25 cellular contexts compared by ENCODE assay signal in the genomic region with DNA sequence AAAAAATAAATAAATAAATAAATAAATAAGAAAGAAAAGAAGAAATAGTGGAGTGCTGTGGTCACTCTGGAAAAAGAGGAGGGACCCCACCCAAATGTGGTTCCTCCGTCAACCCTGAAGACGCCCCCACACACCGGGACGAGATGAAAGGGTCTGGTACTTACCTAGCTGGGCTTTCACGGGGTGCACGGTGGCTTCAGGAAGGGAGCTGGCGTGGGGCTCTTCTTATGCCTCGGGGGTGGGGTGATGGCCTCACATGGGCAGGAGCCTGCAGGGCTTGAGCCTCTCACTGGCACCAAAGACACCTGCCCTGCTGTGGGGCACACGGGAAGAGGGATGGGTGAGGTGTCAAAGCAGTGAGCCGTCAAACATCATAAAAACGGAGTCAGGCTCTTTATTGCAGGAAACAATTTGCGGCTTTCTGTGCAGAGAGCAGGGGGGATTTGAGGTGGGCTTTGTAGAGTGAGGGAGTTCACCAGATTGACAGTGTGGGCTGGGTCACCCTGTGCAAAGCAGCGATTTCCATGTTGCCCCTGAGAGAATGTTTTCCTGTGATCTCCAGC. TPM values are rescaled to one million over a fixed set of nuclear protein-coding genes. Genes with fewer than 3 reads are reported as not detected.
A peak's percentile ranks its signal among the peaks of the same experiment; 100 is the strongest.
DNase-seq lines count a peak whose midpoint lies in the region; ATAC-seq and TF ChIP-seq lines count a peak whose summit lies in the region.
"Had no signal": no experiment of that assay in that cellular context is flagged by ENCODE, and none has a peak within 500 bp of the region (broad histone marks: within the 10 kb centered on the region; RNA-seq: fewer than 3 reads in every experiment).

No MANE protein-coding gene starts in this region.

- H3K9ac ChIP-seq in neuronal stem cell (ENCODE audit: low read depth, low read length, poor library complexity) = no peak overlapping the region

- H3K4me3 ChIP-seq in right lobe of liver (no peak overlapping the region), neuronal stem cell (ENCODE audit: low read length in 2 of 2) (no peak overlapping the region), testis (no peak overlapping the region)
- H3K4me3 ChIP-seq: GM23338, SJSA1 had no signal

- peak overlapping the region; percentile 44 for H3K18ac ChIP-seq in neuronal stem cell (ENCODE audit: low read length)

- H3K14ac ChIP-seq in neuronal stem cell (ENCODE audit: low read length) = no peak overlapping the region

- POLR2A ChIA-PET in activated CD8-positive, alpha-beta T cell treated with anti-CD3 and anti-CD28 coated beads for 36 hours (lab: Charles Lee) = no interaction called here

- CTCF ChIA-PET in activated CD8-positive, alpha-beta T cell treated with anti-CD3 and anti-CD28 coated beads for 36 hours (lab: Charles Lee) = no interaction called here

- no peak overlapping the region for H4K91ac ChIP-seq in neuronal stem cell (ENCODE audit: low read depth, low read length, poor library complexity)

- peak; percentile 23 for DNase-seq in activated CD4-positive, CD25-positive, alpha-beta regulatory T cell treated with anti-CD3 and anti-CD28 coated beads, Interleukin-2, amount 50 U/mL, for 72 hours
- DNase-seq in right lobe of liver (peak in 1 of 3 donors; percentile 46), neuronal stem cell (ENCODE audit: low spot score) (no peak), testis (peak; percentile 6)
- DNase-seq in activated CD8-positive, alpha-beta T cell treated with anti-CD3 and anti-CD28 coated beads for 36 hours = no peak
- DNase-seq: 8988T, ACHN, Calu3, H9, Kasumi-1, NCI-H1105 treated with DMSO at 0.1 percent for 48 hours, NCI-H146, NCI-H2029, NCI-H446 treated with DMSO at 0.1 percent for 48 hours, NCI-H526, NCI-H82, Right ventricle myocardium superior, RPMI8226 had no signal

- H3K4me1 ChIP-seq in right lobe of liver (peaks cover 0 to 52% (median 6%) of the 10 kb centered on the region in 4 donors), neuronal stem cell (ENCODE audit: control insufficient read depth in 2 of 2, insufficient read depth in 1 of 2, low read depth in 1 of 2, low read length in 2 of 2) (peaks cover 0 to 11% of the 10 kb centered on the region in 2 donors), testis (peaks cover 7% of the 10 kb centered on the region)
- H3K4me1 ChIP-seq: SJSA1 had no signal

- no peak overlapping the region for H2BK12ac ChIP-seq in neuronal stem cell (ENCODE audit: low read length)

- H3K27ac Mint-ChIP-seq in activated CD8-positive, alpha-beta T cell treated with anti-CD3 and anti-CD28 coated beads for 36 hours = no peak overlapping the region
- H3K27ac Mint-ChIP-seq: GM23338, H9 had no signal

- H2BK5ac ChIP-seq in neuronal stem cell (ENCODE audit: low read length) = no peak overlapping the region

- H2BK120ac ChIP-seq in neuronal stem cell (ENCODE audit: low read depth, low read length) = no peak overlapping the region

- H3K36me3 ChIP-seq in right lobe of liver = peaks cover 0 to 5% (median 0%) of the 10 kb centered on the region in 4 donors
- no peaks in the 10 kb centered on the region for H3K36me3 ChIP-seq in neuronal stem cell (replicated peaks in 1 of 2; ENCODE audit: control insufficient read depth in 2 of 2, insufficient read depth in 2 of 2, low read length in 2 of 2)
- H3K36me3 ChIP-seq in testis (ENCODE audit: low read depth, missing control alignments) = no peaks in the 10 kb centered on the region
- H3K36me3 ChIP-seq: SJSA1 had no signal

- H3K9me3 ChIP-seq in right lobe of liver (no peaks in the 10 kb centered on the region), neuronal stem cell (replicated peaks in 1 of 2; ENCODE audit: control insufficient read depth in 2 of 2, insufficient read depth in 1 of 2, low read depth in 1 of 2, low read length in 2 of 2) (no peaks in the 10 kb centered on the region), testis (no peaks in the 10 kb centered on the region)
- H3K9me3 ChIP-seq: SJSA1 had no signal

- intact Hi-C loops in right lobe of liver (cut with DNase I) = no loop called here
- intact Hi-C loops in testis (cut with DNase I; ENCODE audit: low total_unique reads) = no loop called here
- intact Hi-C loops in activated CD8-positive, alpha-beta T cell treated with anti-CD3 and anti-CD28 coated beads for 36 hours (cut with micrococcal nuclease) = no loop called here

- H3K79me1 ChIP-seq in neuronal stem cell (ENCODE audit: low read depth, low read length) = no peaks in the 10 kb centered on the region

- H3K23ac ChIP-seq in neuronal stem cell (ENCODE audit: low read depth, low read length, poor library complexity) = no peak overlapping the region

- no peak overlapping the region for H3K4ac ChIP-seq in neuronal stem cell (ENCODE audit: low read length)

- TF ChIP-seq POLR2A in right lobe of liver (IDR thresholded peaks at IDR 0.05) = peak; percentile 0
- no peak for TF ChIP-seq POLR2A in testis (IDR thresholded peaks at IDR 0.05)

- WGBS in right lobe of liver (ENCODE audit: insufficient coverage, low coverage, low lambda C conversion rate, missing lambda C conversion rate) = 60% methylated on average over 11 of the region's 13 CpGs
- WGBS in neuronal stem cell (ENCODE audit: extremely low coverage in 2 of 2, insufficient read length in 2 of 2, insufficient replicate concordance in 1 of 2), 2 donors = no CpG with 5 or more reads among the region's 13 CpGs
- 72 to 87% methylated on average over 13 of the region's 13 CpGs for WGBS in testis, 2 donors

- no peaks in the 10 kb centered on the region for H3K9me3 Mint-ChIP-seq in activated CD8-positive, alpha-beta T cell treated with anti-CD3 and anti-CD28 coated beads for 36 hours
- H3K9me3 Mint-ChIP-seq: GM23338, H9 had no signal

- no peak overlapping the region for H3K4me2 ChIP-seq in neuronal stem cell (ENCODE audit: insufficient read depth, low read length, poor library complexity, severe bottlenecking)
- H3K4me2 ChIP-seq: GM23338 had no signal

- H3K27ac ChIP-seq in right lobe of liver (peak overlapping the region; percentile 75 to 90 (median 83)), neuronal stem cell (replicated peaks; ENCODE audit: low read length) (no peak overlapping the region), testis (no peak overlapping the region)
- H3K27ac ChIP-seq: SJSA1 had no signal

- peaks cover 20% of the 10 kb centered on the region for H3K27me3 Mint-ChIP-seq in activated CD8-positive, alpha-beta T cell treated with anti-CD3 and anti-CD28 coated beads for 36 hours

- TF ChIP-seq CTCF in right lobe of liver (IDR thresholded peaks at IDR 0.05) = no peak
- TF ChIP-seq CTCF in testis (IDR thresholded peaks at IDR 0.05) = no peak
- no peak for TF ChIP-seq CTCF in activated CD8-positive, alpha-beta T cell treated with anti-CD3 and anti-CD28 coated beads for 36 hours (IDR thresholded peaks at IDR 0.05)

- peak overlapping the region; percentile 53 for H2AK5ac ChIP-seq in neuronal stem cell (ENCODE audit: low read depth, low read length)

- no peaks in the 10 kb centered on the region for H3K4me1 Mint-ChIP-seq in activated CD8-positive, alpha-beta T cell treated with anti-CD3 and anti-CD28 coated beads for 36 hours (ENCODE audit: low read depth)
- H3K4me1 Mint-ChIP-seq: GM23338 had no signal

- no peak for ATAC-seq in activated CD4-positive, CD25-positive, alpha-beta regulatory T cell treated with anti-CD3 and anti-CD28 coated beads, Interleukin-2, amount 50 U/mL, for 24 hours
- ATAC-seq in right lobe of liver (no peak), GM18907 (IDR thresholded peaks at IDR 0.05; ENCODE audit: unreplicated experiment) (no peak)
- ATAC-seq in activated CD8-positive, alpha-beta T cell treated with anti-CD3 and anti-CD28 coated beads for 36 hours = no peak
- ATAC-seq: GM23338 had no signal

- peak overlapping the region; percentile 76 for H2BK15ac ChIP-seq in neuronal stem cell (ENCODE audit: low read length)

- H3K36me3 Mint-ChIP-seq in activated CD8-positive, alpha-beta T cell treated with anti-CD3 and anti-CD28 coated beads for 36 hours (ENCODE audit: low read depth) = no peaks in the 10 kb centered on the region

- H3K4me3 Mint-ChIP-seq in activated CD8-positive, alpha-beta T cell treated with anti-CD3 and anti-CD28 coated beads for 36 hours = no peak overlapping the region
- H3K4me3 Mint-ChIP-seq: GM23338, H9 had no signal

- no peak overlapping the region for H4K8ac ChIP-seq in neuronal stem cell (ENCODE audit: low read depth, low read length)

- no peak overlapping the region for H2AFZ ChIP-seq in neuronal stem cell (ENCODE audit: low read length)
- H2AFZ ChIP-seq: GM23338 had no signal

- no peaks in the 10 kb centered on the region for H3K27me3 ChIP-seq in right lobe of liver
- H3K27me3 ChIP-seq in neuronal stem cell (ENCODE audit: control insufficient read depth in 3 of 3, insufficient read depth in 3 of 3, low read depth in 1 of 3, low read length in 3 of 3) = peaks cover 0 to 36% (median 0%) of the 10 kb centered on the region in 3 experiments
- no peaks in the 10 kb centered on the region for H3K27me3 ChIP-seq in testis

RNA-seq across cellular contexts. Expression of gene KRTAP5-6, which starts 28.0 kb away (rescaled TPM):
- total RNA-seq in right lobe of liver = 1 to 10 TPM in 3 of 6 experiments, under 1 TPM in 2, not detected in 1; 0.79 to 1.5 (median 1.2) TPM
- not detected for polyA plus RNA-seq in neuronal stem cell (2013, experiment 1 of 2)
- not detected for polyA plus RNA-seq in neuronal stem cell (2013, experiment 2 of 2)
- total RNA-seq in testis = not detected
- polyA plus RNA-seq in testis (ENCODE audit: insufficient read depth, low read depth, low replicate concordance) = not detected
- not detected for total RNA-seq in activated CD8-positive, alpha-beta T cell treated with anti-CD3 and anti-CD28 coated beads for 36 hours
- total RNA-seq: Calu3, GM23338, H9, HT-29, M059J, Right ventricle myocardium superior, SJSA1 had no signal
- polyA plus RNA-seq: BJ, GM23338 had no signal

RNA-seq across cellular contexts. Expression of gene KRTAP5-5, which starts 39.4 kb away (rescaled TPM):
- total RNA-seq in right lobe of liver (not detected), testis (not detected)
- not detected for polyA plus RNA-seq in neuronal stem cell (2013, experiment 1 of 2)
- not detected for polyA plus RNA-seq in neuronal stem cell (2013, experiment 2 of 2)
- polyA plus RNA-seq in testis (ENCODE audit: insufficient read depth, low read depth, low replicate concordance) = not detected
- not detected for total RNA-seq in activated CD8-positive, alpha-beta T cell treated with anti-CD3 and anti-CD28 coated beads for 36 hours
- total RNA-seq: Calu3, GM23338, H9, HT-29, M059J, Right ventricle myocardium superior, SJSA1 had no signal
- polyA plus RNA-seq: BJ, GM23338 had no signal

RNA-seq across cellular contexts. Expression of gene KRTAP5-4, which starts 47.1 kb away (rescaled TPM):
- total RNA-seq in right lobe of liver = not detected
- not detected for polyA plus RNA-seq in neuronal stem cell (2013, experiment 1 of 2)
- not detected for polyA plus RNA-seq in neuronal stem cell (2013, experiment 2 of 2)
- total RNA-seq in testis = not detected
- polyA plus RNA-seq in testis (ENCODE audit: insufficient read depth, low read depth, low replicate concordance) = not detected
- total RNA-seq in activated CD8-positive, alpha-beta T cell treated with anti-CD3 and anti-CD28 coated beads for 36 hours = not detected
- total RNA-seq: Calu3, GM23338, H9, HT-29, M059J, Right ventricle myocardium superior, SJSA1 had no signal
- polyA plus RNA-seq: BJ, GM23338 had no signal

Comparison
In these comparisons a context has a peak if more than half of its experiments do, and no peak if none do; other contexts are left out.
1. DNase-seq: peak in activated CD4-positive, CD25-positive, alpha-beta regulatory T cell treated with anti-CD3 and anti-CD28 coated beads, Interleukin-2, amount 50 U/mL, for 72 hours (single experiment) and testis (single experiment); none in neuronal stem cell (single experiment) and activated CD8-positive, alpha-beta T cell treated with anti-CD3 and anti-CD28 coated beads for 36 hours (single experiment).
2. H3K27ac ChIP-seq: peak in right lobe of liver (3 of 3); none in neuronal stem cell (single experiment) and testis (0 of 2).